ENCODE assay signal across 11 cellular contexts in the genomic region with DNA sequence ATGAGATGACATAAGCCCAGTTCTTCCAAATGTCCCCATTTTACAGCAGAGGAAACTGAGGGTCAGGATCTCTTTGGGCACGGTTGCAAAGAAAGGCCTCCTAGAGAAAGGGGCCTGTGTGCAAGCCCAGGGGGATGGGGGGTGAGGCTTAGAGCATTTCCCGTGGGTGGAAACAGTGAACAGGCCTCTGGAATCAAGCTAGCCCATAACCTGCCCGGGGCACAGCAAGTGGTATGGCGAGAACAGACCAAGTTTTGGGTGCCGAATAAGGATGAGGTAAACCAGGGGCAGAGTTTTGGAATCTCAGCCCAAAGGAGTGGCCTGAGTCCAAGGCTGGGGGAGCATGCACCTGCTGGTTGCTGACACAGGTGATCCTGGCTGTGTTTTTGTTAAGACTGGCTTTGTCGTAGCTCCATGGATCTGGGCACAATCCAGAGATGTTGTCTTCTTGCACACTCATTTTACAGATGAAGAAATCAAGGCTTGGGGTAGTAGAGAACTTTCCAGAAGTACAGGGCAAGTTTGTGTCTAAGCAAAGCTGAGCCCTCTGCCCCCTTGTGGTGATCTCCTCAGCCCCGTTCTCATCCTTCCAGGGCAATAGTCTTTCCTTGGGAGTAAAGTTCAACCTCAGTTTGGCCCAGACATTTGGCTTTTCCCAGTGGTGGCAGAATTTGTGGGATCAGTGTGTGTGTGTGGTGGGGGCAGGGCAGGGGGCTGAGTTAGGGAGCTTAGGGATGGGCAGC. TPM values are rescaled to one million over a fixed set of nuclear protein-coding genes. Genes with fewer than 3 reads are reported as not detected.
DNase-seq lines count a peak whose midpoint lies in the region; ATAC-seq, FAIRE-seq and TF ChIP-seq lines count a peak whose summit lies in the region.
"Had no signal": no experiment of that assay in that cellular context is flagged by ENCODE, and none has a peak within 500 bp of the region (broad histone marks: within the 10 kb centered on the region; RNA-seq: fewer than 3 reads in every experiment).

No MANE protein-coding gene starts in this region.

- H3K9me3 ChIP-seq in OCI-LY1 (ENCODE audit: low read length), result no peaks in the 10 kb centered on the region
- H3K9me3 ChIP-seq in small intestine (ENCODE audit: control insufficient read depth, low read depth), result no peaks in the 10 kb centered on the region
- H3K9me3 ChIP-seq: sigmoid colon had no signal

- DNase-seq in activated CD8-positive, alpha-beta memory T cell treated with anti-CD3 and anti-CD28 coated beads for 24 hours, result peak; percentile 53
- DNase-seq in activated CD8-positive, alpha-beta memory T cell treated with anti-CD3 and anti-CD28 coated beads, Interleukin-2, amount 10 ng/mL, durations not matched to agents 7 days and 5 days, result no peak
- no peak for DNase-seq in epithelial cell of proximal tubule (ENCODE audit: low read depth)
- DNase-seq in small intestine, result peak; percentile 54
- no peak for DNase-seq in D721Med (ENCODE audit: insufficient read length, low spot score)
- DNase-seq in NCI-H1436 (lab: John Stamatoyannopoulos, UW), result no peak
- DNase-seq: CD4-positive, alpha-beta memory T cell had no signal

- no peak for ATAC-seq in activated CD8-positive, alpha-beta memory T cell treated with anti-CD3 and anti-CD28 coated beads, Interleukin-2, amount 10 ng/mL, durations not matched to agents 7 days and 5 days
- ATAC-seq in GM21526 (IDR thresholded peaks at IDR 0.05; ENCODE audit: low FRiP score, unreplicated experiment), result no peak

- peaks cover 17% of the 10 kb centered on the region for H3K27me3 Mint-ChIP-seq in activated CD8-positive, alpha-beta memory T cell treated with anti-CD3 and anti-CD28 coated beads, Interleukin-2, amount 10 ng/mL, durations not matched to agents 7 days and 5 days
- H3K27me3 Mint-ChIP-seq: activated naive CD4-positive, alpha-beta T cell treated with anti-CD3 and anti-CD28 coated beads, Interleukin-2, amount 50 U/mL, for 24 hours had no signal

- H3K27me3 ChIP-seq in OCI-LY1 (ENCODE audit: insufficient read depth, low read length), result 0 out of 2 replicates have a peak, but pooled peaks cover 3% of the 10 kb centered on the region
- H3K27me3 ChIP-seq in small intestine (ENCODE audit: control insufficient read depth in 2 of 2, insufficient read depth in 2 of 2, low read length in 2 of 2), result no peaks in the 10 kb centered on the region
- H3K27me3 ChIP-seq: sigmoid colon had no signal

- no peak overlapping the region for H3K27ac Mint-ChIP-seq in activated CD8-positive, alpha-beta memory T cell treated with anti-CD3 and anti-CD28 coated beads, Interleukin-2, amount 10 ng/mL, durations not matched to agents 7 days and 5 days
- H3K27ac Mint-ChIP-seq: CD4-positive, alpha-beta memory T cell had no signal

- no peaks in the 10 kb centered on the region for H3K4me1 ChIP-seq in OCI-LY1 (ENCODE audit: insufficient read depth, low read length, severe bottlenecking)
- no peaks in the 10 kb centered on the region for H3K4me1 ChIP-seq in small intestine (ENCODE audit: control insufficient read depth in 2 of 2, insufficient read depth in 1 of 2, low read depth in 1 of 2, low read length in 1 of 2)
- H3K4me1 ChIP-seq: sigmoid colon had no signal

- H3K36me3 Mint-ChIP-seq in activated CD8-positive, alpha-beta memory T cell treated with anti-CD3 and anti-CD28 coated beads, Interleukin-2, amount 10 ng/mL, durations not matched to agents 7 days and 5 days, result no peaks in the 10 kb centered on the region
- H3K36me3 Mint-ChIP-seq: CD4-positive, alpha-beta memory T cell had no signal

- no peak overlapping the region for H2AFZ ChIP-seq in OCI-LY1 (ENCODE audit: low read length)

- H3K9me2 ChIP-seq in OCI-LY1 (ENCODE audit: low read depth, low read length), result no peaks in the 10 kb centered on the region

- no peak for FAIRE-seq in small intestine (lab: Jason Lieb, UNC)
- no peak for FAIRE-seq in D721Med (lab: Jason Lieb, UNC)

- H3K4me3 ChIP-seq in OCI-LY1 (ENCODE audit: low read depth, low read length, poor library complexity, severe bottlenecking) (no peak overlapping the region), epithelial cell of proximal tubule (ENCODE audit: low read depth, low read length) (no peak overlapping the region), small intestine (ENCODE audit: low read depth in 1 of 2, low read length in 2 of 2) (no peak overlapping the region)
- H3K4me3 ChIP-seq: sigmoid colon had no signal

- no peaks in the 10 kb centered on the region for H3K79me2 ChIP-seq in OCI-LY1 (ENCODE audit: insufficient read depth, low read length)

- 60 to 84% (median 75%) methylated on average over 7 of the region's 7 CpGs for WGBS in small intestine, 3 donors

- no peak overlapping the region for H3K4me2 ChIP-seq in OCI-LY1 (ENCODE audit: low read length)

- no peak overlapping the region for H3K4me3 Mint-ChIP-seq in activated CD8-positive, alpha-beta memory T cell treated with anti-CD3 and anti-CD28 coated beads, Interleukin-2, amount 10 ng/mL, durations not matched to agents 7 days and 5 days
- H3K4me3 Mint-ChIP-seq: activated naive CD4-positive, alpha-beta T cell treated with anti-CD3 and anti-CD28 coated beads, Interleukin-2, amount 50 U/mL, for 24 hours; CD4-positive, alpha-beta memory T cell had no signal

- no peaks in the 10 kb centered on the region for H3F3A ChIP-seq in OCI-LY1 (ENCODE audit: insufficient read depth, low read length)

- H3K36me3 ChIP-seq in OCI-LY1 (ENCODE audit: insufficient read depth, low read length) (no peaks in the 10 kb centered on the region), small intestine (ENCODE audit: control insufficient read depth in 2 of 2, insufficient read depth in 2 of 2, low read length in 2 of 2) (no peaks in the 10 kb centered on the region)
- H3K36me3 ChIP-seq: sigmoid colon had no signal

- H4K20me1 ChIP-seq in OCI-LY1 (ENCODE audit: insufficient read depth, low read length), result no peaks in the 10 kb centered on the region

- H3K27ac ChIP-seq in OCI-LY1 (ENCODE audit: low read depth, low read length, poor library complexity, severe bottlenecking) (no peak overlapping the region), small intestine (ENCODE audit: low read depth in 1 of 2, low read length in 1 of 2) (no peak overlapping the region)
- H3K27ac ChIP-seq: sigmoid colon had no signal

- H3K4me1 Mint-ChIP-seq in activated CD8-positive, alpha-beta memory T cell treated with anti-CD3 and anti-CD28 coated beads, Interleukin-2, amount 10 ng/mL, durations not matched to agents 7 days and 5 days, result peaks cover 11% of the 10 kb centered on the region

- TF ChIP-seq CTCF in OCI-LY1 (IDR thresholded peaks at IDR 0.05; ENCODE audit: low read length), result peak; percentile 32; the same call in 1 of the 2 replicates
- TF ChIP-seq CTCF in epithelial cell of proximal tubule (conservative IDR thresholded peaks at IDR 0.05; ENCODE audit: low read depth, low read length), result peak; percentile 67
- no peak for TF ChIP-seq CTCF in D721Med (IDR thresholded peaks at IDR 0.05; ENCODE audit: insufficient read depth, missing control alignments)

- H3K9ac ChIP-seq in OCI-LY1 (ENCODE audit: low read length), result no peak overlapping the region

- no peaks in the 10 kb centered on the region for H3K9me3 Mint-ChIP-seq in activated CD8-positive, alpha-beta memory T cell treated with anti-CD3 and anti-CD28 coated beads, Interleukin-2, amount 10 ng/mL, durations not matched to agents 7 days and 5 days (ENCODE audit: low read depth)
- H3K9me3 Mint-ChIP-seq: activated naive CD4-positive, alpha-beta T cell treated with anti-CD3 and anti-CD28 coated beads, Interleukin-2, amount 50 U/mL, for 24 hours had no signal

- CTCF ChIA-PET in activated CD8-positive, alpha-beta memory T cell treated with anti-CD3 and anti-CD28 coated beads, Interleukin-2, amount 10 ng/mL, durations not matched to agents 7 days and 5 days (lab: Charles Lee), result no interaction called here

RNA-seq across cellular contexts. Expression of a gene that starts 53.5 kb away (rescaled TPM):
- not detected for total RNA-seq in activated CD8-positive, alpha-beta memory T cell treated with anti-CD3 and anti-CD28 coated beads, Interleukin-2, amount 10 ng/mL, durations not matched to agents 7 days and 5 days
- total RNA-seq in epithelial cell of proximal tubule, result 8.6 and 14.9 TPM in 2 replicates
- polyA plus RNA-seq in small intestine, result 1 to 10 TPM in 2 of 3 donors, under 1 TPM in 1; 0.67 to 3.6 (median 2.4) TPM
- total RNA-seq: CD4-positive, alpha-beta memory T cell; sigmoid colon had no signal
- polyA plus RNA-seq: CD4-positive, alpha-beta memory T cell had no signal

Comparison
In these comparisons a context has a peak if more than half of its experiments do, and no peak if none do; other contexts are left out.
1. DNase-seq: peak in activated CD8-positive, alpha-beta memory T cell treated with anti-CD3 and anti-CD28 coated beads for 24 hours (single experiment) and small intestine (single experiment); none in activated CD8-positive, alpha-beta memory T cell treated with anti-CD3 and anti-CD28 coated beads, Interleukin-2, amount 10 ng/mL, durations not matched to agents 7 days and 5 days (single experiment), epithelial cell of proximal tubule (single experiment), D721Med (single experiment) and NCI-H1436 (single experiment).